Comparison of ENCODE assay signal across 29 cellular contexts in genomic region chr15:90083419-90083818, GRCh38. TPM values are rescaled to one million over a fixed set of nuclear protein-coding genes. Genes with fewer than 3 reads are reported as not detected.
DNase-seq lines count a peak whose midpoint lies in the region; ATAC-seq and TF ChIP-seq lines count a peak whose summit lies in the region.
"Had no signal": no experiment of that assay in that cellular context is flagged by ENCODE, and none has a peak within 500 bp of the region (broad histone marks: within the 10 kb centered on the region; RNA-seq: fewer than 3 reads in every experiment).

No MANE protein-coding gene starts in this region.

- H3K79me1 ChIP-seq in neuronal stem cell (ENCODE audit: low read depth, low read length): no peaks in the 10 kb centered on the region

- H3K27me3 ChIP-seq in neural progenitor cell (no peaks in the 10 kb centered on the region), neuronal stem cell (ENCODE audit: control insufficient read depth in 3 of 3, insufficient read depth in 3 of 3, low read depth in 1 of 3, low read length in 3 of 3) (no peaks in the 10 kb centered on the region)
- H3K27me3 ChIP-seq: body of pancreas, heart right ventricle, Peyer's patch had no signal

- no peak overlapping the region for H2AK5ac ChIP-seq in neuronal stem cell (ENCODE audit: low read depth, low read length)

- no peak for ATAC-seq in activated naive CD8-positive, alpha-beta T cell treated with anti-CD3 and anti-CD28 coated beads, Interleukin-2, amount 50 U/mL, for 24 hours
- no peak for ATAC-seq in natural killer cell treated with Interleukin-12 subunit alpha and Interleukin-12 subunit beta and Interleukin-15 and Interleukin-18, amount 100 ng/mL, for 72 hours
- no peak for ATAC-seq in GM19467 (IDR thresholded peaks at IDR 0.05; ENCODE audit: unreplicated experiment)
- ATAC-seq: activated CD8-positive, alpha-beta memory T cell treated with anti-CD3 and anti-CD28 coated beads, Interleukin-2, amount 10 ng/mL, durations not matched to agents 7 days and 5 days; body of pancreas; esophagus mucosa; heart right ventricle; lower lobe of right lung; naive thymus-derived CD4-positive, alpha-beta T cell had no signal

- DNase-seq in activated naive CD8-positive, alpha-beta T cell treated with anti-CD3 and anti-CD28 coated beads for 36 hours: no peak
- no peak for DNase-seq in activated naive CD8-positive, alpha-beta T cell treated with anti-CD3 and anti-CD28 coated beads, Interleukin-2, amount 50 U/mL, for 24 hours
- DNase-seq in neural progenitor cell (ENCODE audit: low spot score): no peak
- DNase-seq in natural killer cell treated with Interleukin-12 subunit alpha and Interleukin-12 subunit beta and Interleukin-15 and Interleukin-18, amount 100 ng/mL, for 72 hours (ENCODE audit: low spot score): no peak
- DNase-seq in DMS79 (lab: John Stamatoyannopoulos, UW): no peak
- no peak for DNase-seq in neuronal stem cell (ENCODE audit: low spot score)
- DNase-seq: activated CD4-positive, alpha-beta T cell treated with anti-CD3 and anti-CD28 coated beads, Interleukin-2, amount 50 U/mL, for 1 hour; activated CD8-positive, alpha-beta memory T cell treated with anti-CD3 and anti-CD28 coated beads, Interleukin-2, amount 10 ng/mL, durations not matched to agents 7 days and 5 days; activated T-cell treated with anti-CD3 and anti-CD28 coated beads, Interleukin-2, amount 50 U/mL, for 48 hours; body of pancreas; CD4-positive, alpha-beta memory T cell; dermis blood vessel endothelial cell; heart right ventricle; lower lobe of right lung; naive thymus-derived CD4-positive, alpha-beta T cell; NCI-H1417; NCI-H2029 treated with DMSO at 0.1 percent for 48 hours; NCI-H524 treated with DMSO at 0.1 percent for 48 hours; Peyer's patch; SIG-M5; stimulated activated naive CD4-positive, alpha-beta T cell; T-helper 9 cell had no signal

- H3K9me3 ChIP-seq in neural progenitor cell (ENCODE audit: low read depth): no peaks in the 10 kb centered on the region
- H3K9me3 ChIP-seq in neuronal stem cell (replicated peaks in 1 of 2; ENCODE audit: control insufficient read depth in 2 of 2, insufficient read depth in 1 of 2, low read depth in 1 of 2, low read length in 2 of 2): no peaks in the 10 kb centered on the region
- H3K9me3 ChIP-seq: body of pancreas, HAP-1, heart right ventricle, lower lobe of right lung, Peyer's patch, thoracic aorta had no signal

- no peak overlapping the region for H4K91ac ChIP-seq in neuronal stem cell (ENCODE audit: low read depth, low read length, poor library complexity)

- peak overlapping the region; percentile 10; the same call in 1 of the 2 replicates for H3K27ac ChIP-seq in VCaP
- H3K27ac ChIP-seq in neural progenitor cell: peak overlapping the region; percentile 37
- H3K27ac ChIP-seq in neuronal stem cell (replicated peaks; ENCODE audit: low read length): no peak overlapping the region
- H3K27ac ChIP-seq: KMS-11, lower lobe of right lung, Peyer's patch, thoracic aorta had no signal

- no peak overlapping the region for H3K4me2 ChIP-seq in neural progenitor cell
- no peak overlapping the region for H3K4me2 ChIP-seq in neuronal stem cell (ENCODE audit: insufficient read depth, low read length, poor library complexity, severe bottlenecking)
- H3K4me2 ChIP-seq: KMS-11 had no signal

- H3K4me3 ChIP-seq in neural progenitor cell: no peak overlapping the region
- no peak overlapping the region for H3K4me3 ChIP-seq in neuronal stem cell (ENCODE audit: low read length in 2 of 2)
- H3K4me3 ChIP-seq: body of pancreas, HAP-1, heart right ventricle, lower lobe of right lung, Peyer's patch, thoracic aorta had no signal

- peaks cover 9% of the 10 kb centered on the region for H4K20me1 ChIP-seq in neural progenitor cell (ENCODE audit: low read depth)

- H2BK12ac ChIP-seq in neuronal stem cell (ENCODE audit: low read length): no peak overlapping the region

- H3K27me3 Mint-ChIP-seq in activated naive CD8-positive, alpha-beta T cell treated with anti-CD3 and anti-CD28 coated beads for 36 hours: no peaks in the 10 kb centered on the region
- no peaks in the 10 kb centered on the region for H3K27me3 Mint-ChIP-seq in activated naive CD8-positive, alpha-beta T cell treated with anti-CD3 and anti-CD28 coated beads, Interleukin-2, amount 50 U/mL, for 24 hours
- no peaks in the 10 kb centered on the region for H3K27me3 Mint-ChIP-seq in neural progenitor cell (ENCODE audit: insufficient read depth, low read depth)
- H3K27me3 Mint-ChIP-seq in natural killer cell treated with Interleukin-12 subunit alpha and Interleukin-12 subunit beta and Interleukin-15 and Interleukin-18, amount 100 ng/mL, for 72 hours: no peaks in the 10 kb centered on the region
- H3K27me3 Mint-ChIP-seq: activated CD8-positive, alpha-beta memory T cell treated with anti-CD3 and anti-CD28 coated beads, Interleukin-2, amount 10 ng/mL, durations not matched to agents 7 days and 5 days; CD4-positive, alpha-beta memory T cell; central memory CD8-positive, alpha-beta T cell; naive thymus-derived CD4-positive, alpha-beta T cell had no signal

- H3F3A ChIP-seq in neural progenitor cell (ENCODE audit: low read depth): peaks cover 15% of the 10 kb centered on the region

- no peak overlapping the region for H3K4ac ChIP-seq in neuronal stem cell (ENCODE audit: low read length)

- TF ChIP-seq CTCF in VCaP (conservative IDR thresholded peaks at IDR 0.05) (no peak), neural progenitor cell (IDR thresholded peaks at IDR 0.05) (no peak)

- H3K36me3 Mint-ChIP-seq in activated naive CD8-positive, alpha-beta T cell treated with anti-CD3 and anti-CD28 coated beads for 36 hours: peaks cover 16% of the 10 kb centered on the region
- peaks cover 15% of the 10 kb centered on the region for H3K36me3 Mint-ChIP-seq in activated naive CD8-positive, alpha-beta T cell treated with anti-CD3 and anti-CD28 coated beads, Interleukin-2, amount 50 U/mL, for 24 hours (ENCODE audit: low read depth)
- H3K36me3 Mint-ChIP-seq in neural progenitor cell: peaks cover 23% of the 10 kb centered on the region
- no peaks in the 10 kb centered on the region for H3K36me3 Mint-ChIP-seq in natural killer cell treated with Interleukin-12 subunit alpha and Interleukin-12 subunit beta and Interleukin-15 and Interleukin-18, amount 100 ng/mL, for 72 hours

- H3K4me3 Mint-ChIP-seq in activated naive CD8-positive, alpha-beta T cell treated with anti-CD3 and anti-CD28 coated beads for 36 hours: no peak overlapping the region
- no peak overlapping the region for H3K4me3 Mint-ChIP-seq in activated naive CD8-positive, alpha-beta T cell treated with anti-CD3 and anti-CD28 coated beads, Interleukin-2, amount 50 U/mL, for 24 hours
- H3K4me3 Mint-ChIP-seq in neural progenitor cell: no peak overlapping the region
- H3K4me3 Mint-ChIP-seq in natural killer cell treated with Interleukin-12 subunit alpha and Interleukin-12 subunit beta and Interleukin-15 and Interleukin-18, amount 100 ng/mL, for 72 hours: no peak overlapping the region
- H3K4me3 Mint-ChIP-seq: activated CD8-positive, alpha-beta memory T cell treated with anti-CD3 and anti-CD28 coated beads, Interleukin-2, amount 10 ng/mL, durations not matched to agents 7 days and 5 days; CD4-positive, alpha-beta memory T cell; central memory CD8-positive, alpha-beta T cell; naive thymus-derived CD4-positive, alpha-beta T cell had no signal

- H2AFZ ChIP-seq in neural progenitor cell (replicated peaks) (no peak overlapping the region), neuronal stem cell (ENCODE audit: low read length) (no peak overlapping the region)

- peaks cover 7% of the 10 kb centered on the region for H3K4me1 ChIP-seq in neural progenitor cell
- peaks cover 0 to 2% of the 10 kb centered on the region in 2 donors for H3K4me1 ChIP-seq in neuronal stem cell (ENCODE audit: control insufficient read depth in 2 of 2, insufficient read depth in 1 of 2, low read depth in 1 of 2, low read length in 2 of 2)
- H3K4me1 ChIP-seq: HAP-1 had no signal

- no peaks in the 10 kb centered on the region for H3K9me3 Mint-ChIP-seq in activated naive CD8-positive, alpha-beta T cell treated with anti-CD3 and anti-CD28 coated beads for 36 hours
- no peaks in the 10 kb centered on the region for H3K9me3 Mint-ChIP-seq in activated naive CD8-positive, alpha-beta T cell treated with anti-CD3 and anti-CD28 coated beads, Interleukin-2, amount 50 U/mL, for 24 hours
- H3K9me3 Mint-ChIP-seq in neural progenitor cell: no peaks in the 10 kb centered on the region
- no peaks in the 10 kb centered on the region for H3K9me3 Mint-ChIP-seq in natural killer cell treated with Interleukin-12 subunit alpha and Interleukin-12 subunit beta and Interleukin-15 and Interleukin-18, amount 100 ng/mL, for 72 hours
- H3K9me3 Mint-ChIP-seq: CD4-positive, alpha-beta memory T cell; central memory CD8-positive, alpha-beta T cell; naive thymus-derived CD4-positive, alpha-beta T cell had no signal

- no peak overlapping the region for H2BK5ac ChIP-seq in neuronal stem cell (ENCODE audit: low read length)

- no peaks in the 10 kb centered on the region for H3K36me3 ChIP-seq in neural progenitor cell
- H3K36me3 ChIP-seq in neuronal stem cell (replicated peaks in 1 of 2; ENCODE audit: control insufficient read depth in 2 of 2, insufficient read depth in 2 of 2, low read length in 2 of 2): peaks cover 55 to 94% of the 10 kb centered on the region in 2 donors

- H3K23ac ChIP-seq in neuronal stem cell (ENCODE audit: low read depth, low read length, poor library complexity): no peak overlapping the region

- no CpG with 5 or more reads among the region's 5 CpGs for WGBS in neuronal stem cell (ENCODE audit: extremely low coverage in 2 of 2, insufficient read length in 2 of 2, insufficient replicate concordance in 1 of 2), 2 donors

- no peak overlapping the region for H2BK120ac ChIP-seq in neuronal stem cell (ENCODE audit: low read depth, low read length)

- peak overlapping the region; percentile 42 for H3K27ac Mint-ChIP-seq in activated naive CD8-positive, alpha-beta T cell treated with anti-CD3 and anti-CD28 coated beads for 36 hours
- no peak overlapping the region for H3K27ac Mint-ChIP-seq in activated naive CD8-positive, alpha-beta T cell treated with anti-CD3 and anti-CD28 coated beads, Interleukin-2, amount 50 U/mL, for 24 hours
- no peak overlapping the region for H3K27ac Mint-ChIP-seq in neural progenitor cell
- H3K27ac Mint-ChIP-seq in natural killer cell treated with Interleukin-12 subunit alpha and Interleukin-12 subunit beta and Interleukin-15 and Interleukin-18, amount 100 ng/mL, for 72 hours: no peak overlapping the region
- H3K27ac Mint-ChIP-seq: activated CD8-positive, alpha-beta memory T cell treated with anti-CD3 and anti-CD28 coated beads, Interleukin-2, amount 10 ng/mL, durations not matched to agents 7 days and 5 days had no signal

- peaks cover 3% of the 10 kb centered on the region for H3K4me1 Mint-ChIP-seq in activated naive CD8-positive, alpha-beta T cell treated with anti-CD3 and anti-CD28 coated beads for 36 hours
- H3K4me1 Mint-ChIP-seq in activated naive CD8-positive, alpha-beta T cell treated with anti-CD3 and anti-CD28 coated beads, Interleukin-2, amount 50 U/mL, for 24 hours: peaks cover 6% of the 10 kb centered on the region
- H3K4me1 Mint-ChIP-seq in neural progenitor cell: peaks cover 3% of the 10 kb centered on the region
- H3K4me1 Mint-ChIP-seq in natural killer cell treated with Interleukin-12 subunit alpha and Interleukin-12 subunit beta and Interleukin-15 and Interleukin-18, amount 100 ng/mL, for 72 hours (ENCODE audit: low read depth in 2 of 2): peaks cover 4 to 16% of the 10 kb centered on the region in 2 donors

- no peak overlapping the region for H3K18ac ChIP-seq in neuronal stem cell (ENCODE audit: low read length)

- no peak overlapping the region for H3K14ac ChIP-seq in neuronal stem cell (ENCODE audit: low read length)

- H4K8ac ChIP-seq in neuronal stem cell (ENCODE audit: low read depth, low read length): no peak overlapping the region

- no peaks in the 10 kb centered on the region for H3K79me2 ChIP-seq in neural progenitor cell (ENCODE audit: low read depth)

- H3K9ac ChIP-seq in neural progenitor cell (no peak overlapping the region), neuronal stem cell (ENCODE audit: low read depth, low read length, poor library complexity) (no peak overlapping the region)
- H3K9ac ChIP-seq: KMS-11 had no signal

- no peak overlapping the region for H2BK15ac ChIP-seq in neuronal stem cell (ENCODE audit: low read length)

RNA-seq across cellular contexts. Expression of gene IDH2, which starts 18.8 kb away (rescaled TPM):
- 100 to 1,000 TPM; 148 to 157 TPM for total RNA-seq in activated naive CD8-positive, alpha-beta T cell treated with anti-CD3 and anti-CD28 coated beads for 36 hours
- 93.1 and 134 TPM in 2 replicates for total RNA-seq in neural progenitor cell (ENCODE audit: low replicate concordance)
- total RNA-seq in natural killer cell treated with Interleukin-12 subunit alpha and Interleukin-12 subunit beta and Interleukin-15 and Interleukin-18, amount 100 ng/mL, for 72 hours: 10 to 100 TPM; 94.3 to 96.4 TPM
- 111 TPM for polyA plus RNA-seq in neuronal stem cell (2013, experiment 1 of 2)
- polyA plus RNA-seq in neuronal stem cell (2013, experiment 2 of 2): 110 TPM
